ENCODE assay signal across 27 cellular contexts in the genomic region with DNA sequence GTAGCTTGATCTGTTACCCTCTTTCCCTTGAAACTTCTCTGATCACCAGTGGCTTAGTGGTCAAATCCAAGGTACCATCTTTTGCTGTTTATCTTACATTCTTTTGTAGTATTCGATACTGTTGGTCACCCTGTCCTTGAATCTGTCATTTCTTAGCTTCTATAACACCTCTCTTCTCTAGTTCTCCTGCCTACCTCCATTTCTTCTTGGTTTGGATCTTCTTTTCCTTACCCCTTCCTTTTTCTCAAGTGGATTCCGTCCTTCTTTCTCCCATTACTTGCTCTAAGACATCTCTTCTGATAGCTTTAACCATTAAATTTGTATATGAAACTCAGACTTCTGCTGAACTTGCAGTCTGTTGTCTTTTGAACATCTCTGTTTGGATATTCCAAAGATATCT.
"Had no signal": no experiment of that assay in that cellular context is flagged by ENCODE, and none has a peak within 500 bp of the region (broad histone marks: within the 10 kb centered on the region; RNA-seq: fewer than 3 reads in every experiment).

No MANE protein-coding gene starts in this region.

- H3K27ac ChIP-seq: cardiac muscle cell, SJCRH30, SK-N-MC, WERI-Rb-1 had no signal

- H3K27me3 ChIP-seq: cardiac muscle cell, SJCRH30 had no signal

- ATAC-seq: activated CD8-positive, alpha-beta T cell treated with anti-CD3 and anti-CD28 coated beads for 36 hours; activated T-cell treated with anti-CD3 and anti-CD28 coated beads, Interleukin-2, amount 50 U/mL, for 72 hours; activated T-helper 17 cell treated with anti-CD3 and anti-CD28 coated beads, Interleukin-2, amount 50 U/mL, for 72 hours; Panc1 had no signal

- H3K27ac Mint-ChIP-seq: activated CD8-positive, alpha-beta T cell treated with anti-CD3 and anti-CD28 coated beads for 36 hours; activated naive CD8-positive, alpha-beta T cell treated with anti-CD3 and anti-CD28 coated beads for 36 hours; activated T-cell treated with anti-CD3 and anti-CD28 coated beads, Interleukin-2, amount 50 U/mL, for 72 hours; activated T-helper 17 cell treated with anti-CD3 and anti-CD28 coated beads, Interleukin-2, amount 50 U/mL, for 72 hours had no signal

- H3K36me3 ChIP-seq: WERI-Rb-1 had no signal

- H3K9me3 ChIP-seq: SJCRH30 had no signal

- DNase-seq: activated CD4-positive, alpha-beta T cell treated with anti-CD3 and anti-CD28 coated beads for 1 hour; activated CD4-positive, alpha-beta T cell treated with anti-CD3 and anti-CD28 coated beads for 48 hours; activated CD4-positive, CD25-positive, alpha-beta regulatory T cell; activated CD8-positive, alpha-beta T cell treated with anti-CD3 and anti-CD28 coated beads for 36 hours; activated effector memory CD4-positive, alpha-beta T cell treated with anti-CD3 and anti-CD28 coated beads, Interleukin-2, amount 50 U/mL, for 16 hours; activated naive CD4-positive, alpha-beta T cell; activated naive CD4-positive, alpha-beta T cell treated with anti-CD3 and anti-CD28 coated beads, Interleukin-2, amount 50 U/mL, for 16 hours; activated naive CD8-positive, alpha-beta T cell treated with anti-CD3 and anti-CD28 coated beads for 36 hours; activated T-cell treated with anti-CD3 and anti-CD28 coated beads, Interleukin-2, amount 50 U/mL, for 1 hour; activated T-cell treated with anti-CD3 and anti-CD28 coated beads, Interleukin-2, amount 50 U/mL, for 72 hours; amniotic stem cell; aorta; NCI-H1105; NCI-H1417 treated with DMSO at 0.1 percent for 48 hours; NCI-H187 treated with DMSO at 0.1 percent for 48 hours; NCI-H2081 treated with DMSO at 0.1 percent for 48 hours; NCI-H226; NCI-H446 treated with DMSO at 0.1 percent for 48 hours; NCI-H524; SHP77; SJCRH30; T1000; WERI-Rb-1 had no signal

- H3K4me3 Mint-ChIP-seq: activated CD8-positive, alpha-beta T cell treated with anti-CD3 and anti-CD28 coated beads for 36 hours; activated naive CD8-positive, alpha-beta T cell treated with anti-CD3 and anti-CD28 coated beads for 36 hours; activated T-cell treated with anti-CD3 and anti-CD28 coated beads, Interleukin-2, amount 50 U/mL, for 72 hours; activated T-helper 17 cell treated with anti-CD3 and anti-CD28 coated beads, Interleukin-2, amount 50 U/mL, for 72 hours had no signal

- H3K27me3 Mint-ChIP-seq: activated CD8-positive, alpha-beta T cell treated with anti-CD3 and anti-CD28 coated beads for 36 hours; activated naive CD8-positive, alpha-beta T cell treated with anti-CD3 and anti-CD28 coated beads for 36 hours; activated T-helper 17 cell treated with anti-CD3 and anti-CD28 coated beads, Interleukin-2, amount 50 U/mL, for 72 hours had no signal

- H3K4me3 ChIP-seq: cardiac muscle cell, SJCRH30, SK-N-MC had no signal

- H3K9me3 Mint-ChIP-seq: activated CD8-positive, alpha-beta T cell treated with anti-CD3 and anti-CD28 coated beads for 36 hours; activated naive CD8-positive, alpha-beta T cell treated with anti-CD3 and anti-CD28 coated beads for 36 hours; activated T-cell treated with anti-CD3 and anti-CD28 coated beads, Interleukin-2, amount 50 U/mL, for 72 hours; activated T-helper 17 cell treated with anti-CD3 and anti-CD28 coated beads, Interleukin-2, amount 50 U/mL, for 72 hours had no signal
